Comparison of ENCODE assay signal across 15 cellular contexts in the genomic region with DNA sequence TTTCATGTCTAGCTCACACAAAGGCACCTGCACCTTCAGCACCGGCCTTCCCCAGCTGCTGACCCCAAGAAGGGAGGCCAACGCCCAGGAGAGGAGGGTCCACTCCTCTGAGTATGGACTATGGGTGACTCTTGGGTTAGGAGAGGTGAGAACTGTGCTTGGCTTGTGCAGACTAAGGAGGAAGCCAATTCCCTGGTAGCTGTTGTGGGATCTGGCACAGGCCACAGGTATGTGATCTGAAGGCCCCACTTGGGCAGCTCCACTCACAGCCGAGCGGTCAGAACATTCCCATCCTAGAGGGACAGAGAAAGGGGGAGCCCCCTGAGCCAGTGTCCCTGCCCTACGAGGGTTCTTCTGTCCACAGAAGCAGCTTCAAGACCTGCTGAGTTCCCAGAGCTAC. TPM values are rescaled to one million over a fixed set of nuclear protein-coding genes. Genes with fewer than 3 reads are reported as not detected.
DNase-seq lines count a peak whose midpoint lies in the region; ATAC-seq and TF ChIP-seq lines count a peak whose summit lies in the region.
"Had no signal": no experiment of that assay in that cellular context is flagged by ENCODE, and none has a peak within 500 bp of the region (broad histone marks: within the 10 kb centered on the region; RNA-seq: fewer than 3 reads in every experiment).

No MANE protein-coding gene starts in this region.

- H3K27me3 Mint-ChIP-seq in naive thymus-derived CD8-positive, alpha-beta T cell: peaks cover 3 to 18% (median 5%) of the 10 kb centered on the region in 5 donors

- TF ChIP-seq CTCF in RWPE1 (conservative IDR thresholded peaks at IDR 0.05; ENCODE audit: low read depth) (no peak), esophagus squamous epithelium (IDR thresholded peaks at IDR 0.05) (no peak), tibial artery (IDR thresholded peaks at IDR 0.05) (no peak)

- DNase-seq in RWPE1 (ENCODE audit: low spot score) (no peak), esophagus squamous epithelium (lab: John Stamatoyannopoulos, UW) (no peak), tibial artery (peak in 1 of 2 donors; percentile 75), HT-29 (ENCODE audit: low spot score) (no peak), NCI-H2029 (lab: John Stamatoyannopoulos, UW) (no peak)
- no peak for DNase-seq in naive thymus-derived CD8-positive, alpha-beta T cell
- DNase-seq in activated CD4-positive, alpha-beta T cell treated with anti-CD3 and anti-CD28 coated beads, Interleukin-2, amount 50 U/mL, for 1 hour: no peak
- DNase-seq: activated effector memory CD4-positive, alpha-beta T cell treated with Interleukin-2 at 50 U/mL for 16 hours; head of caudate nucleus; nephron progenitor cell had no signal

- peaks cover 0 to 6% (median 1%) of the 10 kb centered on the region in 4 donors for H3K4me1 Mint-ChIP-seq in naive thymus-derived CD8-positive, alpha-beta T cell

- POLR2A ChIA-PET in RWPE1 (lab: Yijun Ruan, JAX; ENCODE audit: low non-redundant PET): no interaction called here
- POLR2A ChIA-PET in naive thymus-derived CD8-positive, alpha-beta T cell (lab: Charles Lee): no interaction called here

- no peaks in the 10 kb centered on the region for H3K36me3 Mint-ChIP-seq in naive thymus-derived CD8-positive, alpha-beta T cell

- H3K9me3 ChIP-seq in esophagus squamous epithelium: no peaks in the 10 kb centered on the region
- H3K9me3 ChIP-seq in mucosa of rectum (ENCODE audit: control insufficient read depth in 2 of 2, low read length in 2 of 2): no peaks in the 10 kb centered on the region
- H3K9me3 ChIP-seq in tibial artery: no peaks in the 10 kb centered on the region
- H3K9me3 ChIP-seq: MG63, testis had no signal

- no peak overlapping the region for H3K4me3 Mint-ChIP-seq in naive thymus-derived CD8-positive, alpha-beta T cell
- H3K4me3 Mint-ChIP-seq: HFFc6, nephron progenitor cell had no signal

- no peaks in the 10 kb centered on the region for H3K9me3 Mint-ChIP-seq in naive thymus-derived CD8-positive, alpha-beta T cell
- H3K9me3 Mint-ChIP-seq: HFFc6 had no signal

- intact Hi-C loops in esophagus squamous epithelium (cut with DNase I) (no loop called here), tibial artery (cut with DNase I; ENCODE audit: low total_unique reads) (no loop called here)

- no peak for ATAC-seq in naive thymus-derived CD8-positive, alpha-beta T cell

- H3K4me3 ChIP-seq in esophagus squamous epithelium (no peak overlapping the region), mucosa of rectum (ENCODE audit: low read length in 2 of 2) (no peak overlapping the region), tibial artery (no peak overlapping the region)
- H3K4me3 ChIP-seq: MG63, testis had no signal

- no peak for TF ChIP-seq POLR2A in esophagus squamous epithelium (IDR thresholded peaks at IDR 0.05)

- WGBS in esophagus squamous epithelium, 2 donors: 58 to 67% methylated on average over 3 of the region's 5 CpGs

- H3K4me1 ChIP-seq in esophagus squamous epithelium (peaks cover 0 to 18% (median 14%) of the 10 kb centered on the region in 3 donors), mucosa of rectum (ENCODE audit: control insufficient read depth in 2 of 2, insufficient read depth in 2 of 2, low read length in 2 of 2) (peaks cover 0 to 2% of the 10 kb centered on the region in 2 donors), tibial artery (peaks cover 0 to 29% (median 19%) of the 10 kb centered on the region in 4 donors)

- no peak overlapping the region for H3K9ac ChIP-seq in mucosa of rectum (ENCODE audit: low read depth in 1 of 2, low read length in 2 of 2)

- H3K36me3 ChIP-seq in esophagus squamous epithelium: no peaks in the 10 kb centered on the region
- H3K36me3 ChIP-seq in mucosa of rectum (ENCODE audit: control insufficient read depth in 2 of 2, insufficient read depth in 2 of 2, low read length in 2 of 2): no peaks in the 10 kb centered on the region
- no peaks in the 10 kb centered on the region for H3K36me3 ChIP-seq in tibial artery
- H3K36me3 ChIP-seq: brain microvascular endothelial cell, MG63 had no signal

- H3K27ac Mint-ChIP-seq in naive thymus-derived CD8-positive, alpha-beta T cell: no peak overlapping the region

- CTCF ChIA-PET in RWPE1 (lab: Yijun Ruan, JAX): interaction anchor here (0.6 to 1.7 kb wide), 2 partner anchors 35 to 724 kb away, joined by 3 to 4 read pairs; no protein-coding TSS in a partner anchor

- H3K27ac ChIP-seq in RWPE1 (peak overlapping the region; percentile 89), esophagus squamous epithelium (peak overlapping the region; percentile 49 to 85 (median 72)), mucosa of rectum (ENCODE audit: low read depth in 2 of 2, low read length in 2 of 2) (peak overlapping the region; percentile 52 to 63), tibial artery (peak overlapping the region; percentile 54 to 69)

- H3K27me3 ChIP-seq in esophagus squamous epithelium: peaks cover 0 to 11% (median 0%) of the 10 kb centered on the region in 4 donors
- no peaks in the 10 kb centered on the region for H3K27me3 ChIP-seq in mucosa of rectum (ENCODE audit: control insufficient read depth in 2 of 2, insufficient read depth in 2 of 2, low read length in 2 of 2)
- peaks cover 0 to 3% of the 10 kb centered on the region in 2 donors for H3K27me3 ChIP-seq in tibial artery
- H3K27me3 ChIP-seq: brain microvascular endothelial cell, MG63, testis had no signal

RNA-seq across cellular contexts. Expression of gene FIGNL1, which starts 52.8 kb away (rescaled TPM):
- 10 to 100 TPM in 3 of 4 donors, 1 to 10 TPM in 1; 6.6 to 22.8 (median 22.1) TPM for total RNA-seq in esophagus squamous epithelium
- total RNA-seq in HT-29 (2014; rRNA removed; shearing (Covaris generic)): 14.7 and 15.4 TPM in 2 replicates
- 10 to 100 TPM; 14.8 to 15.1 TPM for total RNA-seq in naive thymus-derived CD8-positive, alpha-beta T cell
- polyA plus RNA-seq in naive thymus-derived CD8-positive, alpha-beta T cell: 10 to 100 TPM in 1 of 3 donors, 1 to 10 TPM in 2; 4.2 to 10.2 (median 7.2) TPM
